Comparison of ENCODE assay signal across 7 cellular contexts in genomic region chr1:244451539-244451950, GRCh38. TPM values are rescaled to one million over a fixed set of nuclear protein-coding genes. Genes with fewer than 3 reads are reported as not detected.
DNase-seq lines count a peak whose midpoint lies in the region; ATAC-seq and TF ChIP-seq lines count a peak whose summit lies in the region.

Gene ADSS2, minus strand, starts transcription at chr1:244451909. Its CDS starts 92 bp downstream, at chr1:244451817.

- no peaks in the 10 kb centered on the region for H3K36me3 ChIP-seq in GM23248 (ENCODE audit: low read depth)
- H3K36me3 ChIP-seq in RWPE2 (ENCODE audit: low read depth), result peaks cover 33% of the 10 kb centered on the region
- H3K36me3 ChIP-seq in esophagus muscularis mucosa, result peaks cover 0 to 5% (median 0%) of the 10 kb centered on the region in 4 donors

- H3K9ac ChIP-seq in GM23248, result peak within 1 kb of the TSS; percentile 97

- no peak for TF ChIP-seq EP300 in esophagus muscularis mucosa (IDR thresholded peaks at IDR 0.05)

- H3K27me3 ChIP-seq in GM23248 (replicated peaks; ENCODE audit: insufficient read depth) (no peaks in the 10 kb centered on the region), RWPE2 (ENCODE audit: insufficient read depth, poor library complexity, severe bottlenecking) (no peaks in the 10 kb centered on the region), esophagus muscularis mucosa (no peaks in the 10 kb centered on the region)

- H3F3A ChIP-seq in GM23248 (ENCODE audit: insufficient read depth), result peaks cover 17% of the 10 kb centered on the region

- no peaks in the 10 kb centered on the region for H3K9me3 ChIP-seq in GM23248 (ENCODE audit: low read depth)
- H3K9me3 ChIP-seq in RWPE2 (ENCODE audit: severe bottlenecking), result no peaks in the 10 kb centered on the region
- H3K9me3 ChIP-seq in esophagus muscularis mucosa, result no peaks in the 10 kb centered on the region

- intact Hi-C loops in esophagus muscularis mucosa (cut with DNase I), result loop anchor here (5.0 to 10.0 kb wide), 4 partner anchors 177 to 1194 kb away; partner anchors contain the start of genes CEP170, COX20, DESI2 and SDCCAG8
- intact Hi-C loops in posterior vena cava (cut with DNase I), result no loop called here

- H3K4me1 ChIP-seq in GM23248 (ENCODE audit: insufficient read depth) (peaks cover 30% of the 10 kb centered on the region), RWPE2 (ENCODE audit: insufficient read depth, poor library complexity, severe bottlenecking) (peaks cover 26% of the 10 kb centered on the region), esophagus muscularis mucosa (peaks cover 20 to 44% (median 42%) of the 10 kb centered on the region in 4 donors)

- H2AFZ ChIP-seq in GM23248, result peak within 1 kb of the TSS; percentile 85

- H3K4me3 ChIP-seq in GM23248 (peak within 1 kb of the TSS; percentile 91), RWPE2 (ENCODE audit: severe bottlenecking) (peak within 1 kb of the TSS; percentile 82), esophagus muscularis mucosa (peak within 1 kb of the TSS; percentile 74 to 99 (median 85))

- H3K9me2 ChIP-seq in GM23248 (ENCODE audit: insufficient read depth), result no peaks in the 10 kb centered on the region

- whole genome bisulfite sequencing in GM23248 (ENCODE audit: low coverage in 1 of 2, low lambda C conversion rate in 2 of 2, missing lambda C conversion rate in 2 of 2), 2 experiments, result 1% methylated on average over 38 to 41 of the region's 45 CpGs
- under 1% methylated on average over 16 of the region's 45 CpGs for WGBS in esophagus muscularis mucosa

- no peak for TF ChIP-seq CTCF in RWPE2 (IDR thresholded peaks at IDR 0.05; ENCODE audit: poor library complexity, severe bottlenecking)
- no peak for TF ChIP-seq CTCF in esophagus muscularis mucosa (IDR thresholded peaks at IDR 0.05)

- 0 out of 2 replicates have a peak, but pooled peaks cover 4% of the 10 kb centered on the region for H4K20me1 ChIP-seq in GM23248 (ENCODE audit: insufficient read depth)

- H3K79me2 ChIP-seq in GM23248 (ENCODE audit: insufficient read depth), result peaks cover 43% of the 10 kb centered on the region

- in situ Hi-C loops in GM23248 (cut with MboI), result no loop called here

- DNase-seq in GM23248 (no peak), RWPE2 (ENCODE audit: low spot score) (no peak), esophagus muscularis mucosa (ENCODE audit: extremely low spot score) (no peak), posterior vena cava (ENCODE audit: low spot score) (no peak), C1 segment of cervical spinal cord (lab: John Stamatoyannopoulos, UW) (no peak)

- TF ChIP-seq POLR2A in esophagus muscularis mucosa (IDR thresholded peaks at IDR 0.05; ENCODE audit: low read depth), result peak; percentile 76

- peak within 1 kb of the TSS; percentile 96 for H3K27ac ChIP-seq in GM23248
- peak within 1 kb of the TSS; percentile 78 for H3K27ac ChIP-seq in RWPE2 (ENCODE audit: poor library complexity, severe bottlenecking)
- peak within 1 kb of the TSS; percentile 96 to 97 (median 96) for H3K27ac ChIP-seq in esophagus muscularis mucosa (replicated peaks in 1 of 4)

- H3K4me2 ChIP-seq in GM23248 (ENCODE audit: unreplicated experiment), result peak within 1 kb of the TSS; percentile 98

- ATAC-seq in RWPE2 (ENCODE audit: low read depth), result no peak
- ATAC-seq in HG03354 (IDR thresholded peaks at IDR 0.05; ENCODE audit: poor library complexity, severe bottlenecking, unreplicated experiment), result no peak
- no peak for ATAC-seq in GM19463 (IDR thresholded peaks at IDR 0.05; ENCODE audit: unreplicated experiment)

RNA-seq across cellular contexts. Expression of gene ADSS2, which starts in this region (rescaled TPM):
- 48.7 and 55.0 TPM in 2 replicates for total RNA-seq in GM23248 (2014; rRNA removed; shearing (Covaris generic))
- 38.8 and 41.5 TPM in 2 replicates for polyA plus RNA-seq in GM23248 (2016; fragmentation: Nextera tagmentation; extraction: Ambion mirVana)
- total RNA-seq in esophagus muscularis mucosa, result 10 to 100 TPM; 40.9 to 49.4 (median 46.7) TPM
- total RNA-seq in posterior vena cava, result 10 to 100 TPM; 30.8 to 31.8 TPM
